Comparison of ENCODE assay signal across 8 cellular contexts in genomic region chr20:30500444-30500814, GRCh38.
DNase-seq lines count a peak whose midpoint lies in the region; TF ChIP-seq lines count a peak whose summit lies in the region.
"Not testable (repeated sequence)": the region's sequence is repeated elsewhere in the genome, so short reads cannot be mapped to it uniquely, and the experiment has no call there.

No MANE protein-coding gene starts in this region.

- H3K9me2 ChIP-seq in MM.1S (replicated peaks; ENCODE audit: insufficient read depth, low read length), result not testable (repeated sequence)

- H3K4ac ChIP-seq in mesendoderm (ENCODE audit: low read depth, low read length), result not testable (repeated sequence)

- H3K23ac ChIP-seq in mesendoderm (ENCODE audit: low read length), result not testable (repeated sequence)

- H3K79me2 ChIP-seq in MM.1S (ENCODE audit: low read length); mesendoderm (ENCODE audit: control insufficient read depth, insufficient read depth, low read length): not testable (repeated sequence)

- TF ChIP-seq POLR2A in suprapubic skin (IDR thresholded peaks at IDR 0.05), result not testable (repeated sequence)

- intact Hi-C loops in left ventricle myocardium inferior (cut with micrococcal nuclease), result not testable (repeated sequence)

- H3K36me3 ChIP-seq in MM.1S (replicated peaks; ENCODE audit: insufficient read depth, low read length); NT2/D1 (ENCODE audit: insufficient read depth, insufficient read length, low read length); left ventricle myocardium inferior; mesendoderm (ENCODE audit: control insufficient read depth, insufficient read depth, low read length); suprapubic skin: not testable (repeated sequence)

- not testable (repeated sequence) for H3K4me3 ChIP-seq in MM.1S (ENCODE audit: low read length); NT2/D1 (ENCODE audit: insufficient read length, low read depth); left ventricle myocardium inferior; mesendoderm (ENCODE audit: low read length)
- H3K4me3 ChIP-seq in suprapubic skin, result peak overlapping the region; percentile 2

- H3K79me1 ChIP-seq in mesendoderm (ENCODE audit: low read length), result not testable (repeated sequence)

- not testable (repeated sequence) for H4K20me1 ChIP-seq in MM.1S (ENCODE audit: insufficient read depth, low read length)

- H3K4me2 ChIP-seq in MM.1S (ENCODE audit: low read depth, low read length); mesendoderm (ENCODE audit: low read length): not testable (repeated sequence)

- not testable (repeated sequence) for H3F3A ChIP-seq in MM.1S (ENCODE audit: insufficient read depth, low read length)

- H3K9ac ChIP-seq in MM.1S (ENCODE audit: low read length); mesendoderm (ENCODE audit: low read length): not testable (repeated sequence)
- peak overlapping the region; percentile 21 for H3K9ac ChIP-seq in NT2/D1 (ENCODE audit: insufficient read length, low read depth)

- H3K9me3 ChIP-seq in MM.1S (replicated peaks; ENCODE audit: insufficient read depth, low read length); NT2/D1 (ENCODE audit: insufficient read depth, low read length); left ventricle myocardium inferior (replicated peaks); suprapubic skin: not testable (repeated sequence)

- not testable (repeated sequence) for H3K27me3 ChIP-seq in MM.1S (replicated peaks; ENCODE audit: insufficient read depth, low read length); mesendoderm (ENCODE audit: insufficient read depth, low read length, poor library complexity)
- peaks cover 15% of the 10 kb centered on the region for H3K27me3 ChIP-seq in NT2/D1 (ENCODE audit: insufficient read depth, insufficient read length)
- peaks cover 71% of the 10 kb centered on the region for H3K27me3 ChIP-seq in left ventricle myocardium inferior (ENCODE audit: low read depth)
- H3K27me3 ChIP-seq in suprapubic skin, result peaks cover 15% of the 10 kb centered on the region

- H3K27ac ChIP-seq in MM.1S (ENCODE audit: low read length), result peak overlapping the region; percentile 70; the same call in 1 of the 2 replicates
- H3K27ac ChIP-seq in VCaP; left ventricle myocardium inferior (replicated peaks); mesendoderm (ENCODE audit: low read depth, low read length); suprapubic skin: not testable (repeated sequence)

- DNase-seq in ELF-1 (ENCODE audit: low read depth, low spot score), result peak; percentile 95
- peak; percentile 59 for DNase-seq in MM.1S
- DNase-seq in NT2/D1 (ENCODE audit: low read depth, low spot score), result peak; percentile 92
- DNase-seq in dermis blood vessel endothelial cell, result peak; percentile 60
- DNase-seq in left ventricle myocardium inferior; suprapubic skin (ENCODE audit: low spot score in 2 of 2): not testable (repeated sequence)
- peak; percentile 98 for DNase-seq in mesendoderm

- H2BK5ac ChIP-seq in mesendoderm (ENCODE audit: low read length), result not testable (repeated sequence)

- H2BK120ac ChIP-seq in mesendoderm (ENCODE audit: low read depth, low read length), result not testable (repeated sequence)

- H2AFZ ChIP-seq in MM.1S (ENCODE audit: low read length), result not testable (repeated sequence)

- H3K56ac ChIP-seq in mesendoderm (ENCODE audit: low read length), result peak overlapping the region; percentile 5

- not testable (repeated sequence) for H2AK5ac ChIP-seq in mesendoderm (ENCODE audit: low read length)

- H4K8ac ChIP-seq in mesendoderm (ENCODE audit: low read depth, low read length), result not testable (repeated sequence)

- TF ChIP-seq EP300 in suprapubic skin (IDR thresholded peaks at IDR 0.05), result not testable (repeated sequence)

- H2BK15ac ChIP-seq in mesendoderm (replicated peaks; ENCODE audit: low read depth), result not testable (repeated sequence)

- not testable (repeated sequence) for H3K4me1 ChIP-seq in MM.1S (ENCODE audit: low read length); NT2/D1 (ENCODE audit: insufficient read depth, insufficient read length); left ventricle myocardium inferior; mesendoderm (ENCODE audit: control insufficient read depth, low read depth, low read length); suprapubic skin

- H4K5ac ChIP-seq in mesendoderm (ENCODE audit: low read length), result not testable (repeated sequence)

- H3K18ac ChIP-seq in mesendoderm (ENCODE audit: low read length), result not testable (repeated sequence)

- no CpG with 5 or more reads among the region's 10 CpGs for WGBS in mesendoderm (ENCODE audit: extremely low coverage, insufficient coverage, low lambda C conversion rate)
- 20% methylated on average over 10 of the region's 10 CpGs for WGBS in suprapubic skin

- TF ChIP-seq CTCF in MM.1S (IDR thresholded peaks at IDR 0.05; ENCODE audit: low read length), result peak; percentile 26
- peak; percentile 66 for TF ChIP-seq CTCF in VCaP (conservative IDR thresholded peaks at IDR 0.05)
- peak; percentile 63 for TF ChIP-seq CTCF in left ventricle myocardium inferior (IDR thresholded peaks at IDR 0.05; ENCODE audit: borderline replicate concordance)
- peak in 1 of 2 donors; percentile 21 for TF ChIP-seq CTCF in suprapubic skin (IDR thresholded peaks at IDR 0.05)
